ENCODE assay signal across 12 cellular contexts in the genomic region with DNA sequence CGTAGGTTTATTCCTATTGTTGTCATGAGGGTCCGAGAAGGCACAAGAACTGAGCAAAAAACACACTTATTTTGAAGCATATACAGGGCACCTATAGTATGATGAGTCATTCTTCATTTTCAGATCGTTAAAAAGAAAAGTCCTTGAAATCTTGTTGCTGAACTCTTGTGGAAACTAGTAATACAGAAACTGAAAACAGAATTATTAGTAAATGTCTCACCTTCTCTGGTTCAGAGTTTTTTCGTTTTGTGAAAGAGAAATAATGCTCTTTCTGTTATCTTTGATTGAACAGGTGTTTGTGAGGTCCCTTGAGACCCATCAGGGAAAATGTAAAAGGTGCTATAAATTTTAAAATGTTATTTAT.
A peak's percentile ranks its signal among the peaks of the same experiment; 100 is the strongest.
DNase-seq lines count a peak whose midpoint lies in the region; ATAC-seq and TF ChIP-seq lines count a peak whose summit lies in the region.
"Had no signal": no experiment of that assay in that cellular context is flagged by ENCODE, and none has a peak within 500 bp of the region (broad histone marks: within the 10 kb centered on the region; RNA-seq: fewer than 3 reads in every experiment).

No MANE protein-coding gene starts in this region.

- H3K4me3 ChIP-seq in ascending aorta, result no peak overlapping the region
- H3K4me3 ChIP-seq: adrenal gland, neural progenitor cell had no signal

- H3K9me3 Mint-ChIP-seq in activated naive CD4-positive, alpha-beta T cell treated with anti-CD3 and anti-CD28 coated beads, Interleukin-2, amount 50 U/mL, for 24 hours, result no peaks in the 10 kb centered on the region
- H3K9me3 Mint-ChIP-seq in stimulated activated naive CD8-positive, alpha-beta T cell treated with anti-CD3 and anti-CD28 coated beads, Interleukin-15, amount 100 ng/mL, for 72 hours, result no peaks in the 10 kb centered on the region

- peak overlapping the region; percentile 43 for H3K27ac Mint-ChIP-seq in activated naive CD4-positive, alpha-beta T cell treated with anti-CD3 and anti-CD28 coated beads, Interleukin-2, amount 50 U/mL, for 24 hours
- H3K27ac Mint-ChIP-seq in stimulated activated naive CD8-positive, alpha-beta T cell treated with anti-CD3 and anti-CD28 coated beads, Interleukin-15, amount 100 ng/mL, for 72 hours, result no peak overlapping the region
- H3K27ac Mint-ChIP-seq: neural progenitor cell; T-helper 1 cell treated with Interleukin-12 subunit alpha and Interleukin-12 subunit beta and Interleukin-4 antibody, amounts not matched to agents 30 μg/mL and 1 μg/mL, for 36 hours had no signal

- no peak overlapping the region for H3K4me3 Mint-ChIP-seq in activated naive CD4-positive, alpha-beta T cell treated with anti-CD3 and anti-CD28 coated beads, Interleukin-2, amount 50 U/mL, for 24 hours
- peak overlapping the region; percentile 11 to 42 for H3K4me3 Mint-ChIP-seq in stimulated activated naive CD8-positive, alpha-beta T cell treated with anti-CD3 and anti-CD28 coated beads, Interleukin-15, amount 100 ng/mL, for 72 hours
- H3K4me3 Mint-ChIP-seq: neural progenitor cell had no signal

- intact Hi-C loops in ascending aorta (cut with DNase I), result no loop called here

- no peak for TF ChIP-seq CTCF in ascending aorta (IDR thresholded peaks at IDR 0.05)

- H3K4me1 Mint-ChIP-seq in activated naive CD4-positive, alpha-beta T cell treated with anti-CD3 and anti-CD28 coated beads, Interleukin-2, amount 50 U/mL, for 24 hours, result peaks cover 31% of the 10 kb centered on the region
- peaks cover 48% of the 10 kb centered on the region for H3K4me1 Mint-ChIP-seq in stimulated activated naive CD8-positive, alpha-beta T cell treated with anti-CD3 and anti-CD28 coated beads, Interleukin-15, amount 100 ng/mL, for 72 hours

- ATAC-seq in GM21717 (IDR thresholded peaks at IDR 0.05; ENCODE audit: unreplicated experiment), result peak; percentile 93
- peak; percentile 97 for ATAC-seq in HG03196 (IDR thresholded peaks at IDR 0.05; ENCODE audit: unreplicated experiment)
- peak; percentile 97 for ATAC-seq in stimulated activated naive CD8-positive, alpha-beta T cell treated with anti-CD3 and anti-CD28 coated beads, Interleukin-15, amount 100 ng/mL, for 72 hours

- DNase-seq in activated naive CD4-positive, alpha-beta T cell treated with anti-CD3 and anti-CD28 coated beads, Interleukin-2, amount 50 U/mL, for 16 hours, result no peak
- peak in 1 of 2 donors; percentile 40 for DNase-seq in stimulated activated naive CD8-positive, alpha-beta T cell treated with anti-CD3 and anti-CD28 coated beads, Interleukin-15, amount 100 ng/mL, for 72 hours
- DNase-seq in activated CD8-positive, alpha-beta memory T cell treated with anti-CD3 and anti-CD28 coated beads for 24 hours, result no peak
- DNase-seq in inferior parietal cortex (ENCODE audit: extremely low spot score), result no peak
- no peak for DNase-seq in ascending aorta (ENCODE audit: low spot score in 2 of 2)
- DNase-seq: adrenal gland, KBM-7 had no signal

- H3K9me3 ChIP-seq in ascending aorta, result no peaks in the 10 kb centered on the region
- H3K9me3 ChIP-seq: adrenal gland had no signal

- no peaks in the 10 kb centered on the region for H3K4me1 ChIP-seq in ascending aorta
- H3K4me1 ChIP-seq: adrenal gland, neural progenitor cell had no signal

- H3K36me3 Mint-ChIP-seq in activated naive CD4-positive, alpha-beta T cell treated with anti-CD3 and anti-CD28 coated beads, Interleukin-2, amount 50 U/mL, for 24 hours, result peaks cover 8% of the 10 kb centered on the region
- H3K36me3 Mint-ChIP-seq: neural progenitor cell had no signal

- H3K27me3 Mint-ChIP-seq in activated naive CD4-positive, alpha-beta T cell treated with anti-CD3 and anti-CD28 coated beads, Interleukin-2, amount 50 U/mL, for 24 hours, result no peaks in the 10 kb centered on the region
- H3K27me3 Mint-ChIP-seq in stimulated activated naive CD8-positive, alpha-beta T cell treated with anti-CD3 and anti-CD28 coated beads, Interleukin-15, amount 100 ng/mL, for 72 hours, result peaks cover 13% of the 10 kb centered on the region

- H3K27ac ChIP-seq in ascending aorta, result no peak overlapping the region
- H3K27ac ChIP-seq: adrenal gland, neural progenitor cell had no signal

- no peaks in the 10 kb centered on the region for H3K27me3 ChIP-seq in ascending aorta
- H3K27me3 ChIP-seq: adrenal gland, neural progenitor cell had no signal

- H3K36me3 ChIP-seq in ascending aorta, result no peaks in the 10 kb centered on the region
- H3K36me3 ChIP-seq: adrenal gland, neural progenitor cell had no signal
